In the genomic region with DNA sequence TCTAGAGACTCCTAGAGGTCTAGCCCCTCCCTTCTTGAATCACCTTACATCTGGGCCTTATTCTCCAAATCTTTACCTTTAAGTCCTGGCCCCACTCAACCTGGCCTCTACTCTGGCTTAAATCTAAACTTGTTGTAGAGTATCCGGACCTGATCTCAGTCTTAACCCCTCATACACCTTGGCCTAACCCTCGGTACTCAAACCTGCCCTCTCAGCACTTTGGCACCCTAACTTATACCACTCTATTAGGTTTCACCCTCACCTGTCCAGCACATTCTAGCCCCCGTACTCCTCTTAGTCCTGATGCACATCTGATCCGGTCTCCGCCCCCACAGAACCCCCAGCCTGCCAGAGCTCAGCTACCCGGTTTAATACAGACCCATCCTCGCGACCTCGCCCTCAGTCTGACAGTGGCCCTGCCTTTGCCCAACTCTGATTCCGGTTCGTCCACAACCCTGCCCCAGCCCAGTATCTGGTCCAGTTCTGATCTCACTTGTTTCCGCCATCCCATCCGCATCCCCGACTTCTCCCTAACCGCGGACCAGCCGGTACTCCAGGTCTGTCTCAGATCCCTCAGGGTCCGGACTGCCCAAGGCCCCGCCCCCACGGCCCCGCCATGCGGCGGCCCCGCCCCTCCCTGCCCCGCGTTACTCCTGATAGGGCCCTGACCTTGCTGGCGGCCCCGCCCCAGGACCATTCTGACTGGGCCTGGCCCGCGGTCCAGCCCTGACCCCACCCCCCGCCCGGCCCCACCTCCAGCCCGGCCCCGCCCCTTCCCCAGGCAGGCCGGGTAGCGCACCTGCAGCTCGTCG, we compare ENCODE assay signal across 8 cellular contexts. TPM values are rescaled to one million over a fixed set of nuclear protein-coding genes. Genes with fewer than 3 reads are reported as not detected.
DNase-seq lines count a peak whose midpoint lies in the region; ATAC-seq, FAIRE-seq and TF ChIP-seq lines count a peak whose summit lies in the region.

No MANE protein-coding gene starts in this region.

- POLR2A ChIA-PET in A549 (lab: Yijun Ruan, JAX) = interaction anchor here (0.8 to 1.3 kb wide), 2 partner anchors 53 to 75 kb away, joined by 3 to 4 read pairs; no protein-coding TSS in a partner anchor

- peak; percentile 79 to 91 for ATAC-seq in A549
- ATAC-seq in HG03439 (IDR thresholded peaks at IDR 0.05; ENCODE audit: unreplicated experiment) = peak; percentile 63

- no peak for TF ChIP-seq EP300 in A549 (IDR thresholded peaks at IDR 0.05)

- no peak for TF ChIP-seq POLR2A in A549 (IDR thresholded peaks at IDR 0.05; ENCODE audit: low read length)

- H3K4me3 ChIP-seq in A549 = peak overlapping the region; percentile 78
- H3K4me3 ChIP-seq in coronary artery = peak overlapping the region; percentile 97

- no peak for FAIRE-seq in A549 (lab: Jason Lieb, UNC)
- FAIRE-seq in GM19239 (lab: Jason Lieb, UNC) = peak; percentile 72

- H3K4me1 ChIP-seq in A549 = peaks cover 8% of the 10 kb centered on the region; the same call in 2 of the 3 replicates

- H3K4me2 ChIP-seq in A549 = peak overlapping the region; percentile 99

- 55% methylated on average over 16 of the region's 38 CpGs for WGBS in A549 (ENCODE audit: missing lambda C conversion rate)

- TF ChIP-seq CTCF in A549 (IDR thresholded peaks at IDR 0.05) (no peak), coronary artery (IDR thresholded peaks at IDR 0.05) (no peak)

- H3K27ac ChIP-seq in A549 = no peak overlapping the region
- H3K27ac ChIP-seq in coronary artery = peak overlapping the region in 1 of 2 donors; percentile 97

- DNase-seq in A549 (ENCODE audit: low read depth in 1 of 2, low spot score in 1 of 2) = peak; percentile 82 to 84
- DNase-seq in GM19239 (ENCODE audit: insufficient read length, low spot score) = peak; percentile 95
- DNase-seq in NCI-H524 treated with DMSO at 0.1 percent for 48 hours (lab: John Stamatoyannopoulos, UW) = peak; percentile 49
- peak; percentile 78 for DNase-seq in activated CD4-positive, alpha-beta T cell treated with anti-CD3 and anti-CD28 coated beads, Interleukin-2, amount 50 U/mL, for 1 hour
- peak; percentile 93 for DNase-seq in coronary artery (ENCODE audit: low spot score)
- peak; percentile 97 for DNase-seq in left kidney (ENCODE audit: low read depth, low spot score)
- DNase-seq in stimulated activated CD4-positive, alpha-beta T cell treated with anti-CD3 and anti-CD28 coated beads, Interleukin-1b, Interleukin-23, amount 100 ng/mL, for 24 hours (ENCODE audit: low read depth in 4 of 4, low spot score in 1 of 4) = peak; percentile 47 to 79 (median 57)

- CTCF ChIA-PET in A549 (lab: Yijun Ruan, JAX) = interaction anchor here (1.1 kb wide), 2 partner anchors 53 to 452 kb away, joined by 3 read pairs; no protein-coding TSS in a partner anchor

- no peaks in the 10 kb centered on the region for H3K9me3 ChIP-seq in A549

- TF ChIP-seq RAD21 in A549 (conservative IDR thresholded peaks at IDR 0.05 in 1 of 2, IDR thresholded peaks at IDR 0.05 in 1 of 2) = no peak

TF ChIP-seq in A549, 52 proteins besides CTCF, POLR2A, EP300 and RAD21:
- TF ChIP-seq MAFK (IDR thresholded peaks at IDR 0.05; ENCODE audit: partially characterized antibody) = peak; percentile 23
- TF ChIP-seq CHD2 (IDR thresholded peaks at IDR 0.05; ENCODE audit: low read length, partially characterized antibody) = no peak

RNA-seq across cellular contexts. Expression of a gene that starts 1.4 kb away (rescaled TPM):
- 0.79 and 1.1 TPM in 2 replicates for polyA plus RNA-seq in A549 (2011; rRNA removed)
- polyA plus RNA-seq in A549 (2012; cell fraction: cytosol; rRNA removed) = 0.94 and 1.5 TPM in 2 replicates
- 2.3 and 3.2 TPM in 2 replicates for polyA plus RNA-seq in A549 (2012; cell fraction: nucleus; rRNA removed)
- 1.1 to 1.6 TPM (median 1.5 TPM) in 3 replicates for polyA plus RNA-seq in A549 (2017; fragmentation: RNase III; extraction: RNeasy Plus Mini Kit Qiagen cat#74134 plus additional on column Dnase treatment)
- 0.78 and 0.83 TPM in 2 replicates for polyA minus RNA-seq in A549 (2011; rRNA and poly(A)+ RNA removed)
